21 cellular contexts compared by ENCODE assay signal in genomic region chr12:125128380-125128779, GRCh38. TPM values are rescaled to one million over a fixed set of nuclear protein-coding genes. Genes with fewer than 3 reads are reported as not detected.
"Had no signal": no experiment of that assay in that cellular context is flagged by ENCODE, and none has a peak within 500 bp of the region (broad histone marks: within the 10 kb centered on the region; RNA-seq: fewer than 3 reads in every experiment).

No MANE protein-coding gene starts in this region.

- H3K9me3 Mint-ChIP-seq: activated naive CD8-positive, alpha-beta T cell treated with anti-CD3 and anti-CD28 coated beads, Interleukin-2, amount 10 ng/mL, durations not matched to agents 7 days and 5 days; T-helper 1 cell treated with Interleukin-12 subunit alpha and Interleukin-12 subunit beta and Interleukin-4 antibody, amounts not matched to agents 30 μg/mL and 1 μg/mL, for 36 hours; WTC11 had no signal

- H3K4me1 ChIP-seq: adrenal gland had no signal

- H3K27me3 ChIP-seq: adrenal gland, body of pancreas had no signal

- DNase-seq: activated CD4-positive, alpha-beta T cell treated with anti-CD3 and anti-CD28 coated beads for 48 hours; activated CD4-positive, alpha-beta T cell treated with anti-CD3 and anti-CD28 coated beads, Interleukin-2, amount 50 U/mL, for 4 hours; activated CD4-positive, CD25-positive, alpha-beta regulatory T cell treated with anti-CD3 and anti-CD28 coated beads, Interleukin-2, amount 50 U/mL, for 72 hours; activated CD8-positive, alpha-beta memory T cell treated with anti-CD3 and anti-CD28 coated beads, Interleukin-2, amount 50 U/mL, for 48 hours; activated CD8-positive, alpha-beta T cell treated with anti-CD3 and anti-CD28 coated beads, Interleukin-2, amount 10 ng/mL, durations not matched to agents 7 days and 5 days; activated naive CD4-positive, alpha-beta T cell treated with anti-CD3 and anti-CD28 coated beads, Interleukin-2, amount 50 U/mL, for 16 hours; activated naive CD8-positive, alpha-beta T cell treated with anti-CD3 and anti-CD28 coated beads, Interleukin-2, amount 10 ng/mL, durations not matched to agents 7 days and 5 days; activated T-cell treated with anti-CD3 and anti-CD28 coated beads, Interleukin-2, amount 50 U/mL, for 1 hour; adrenal gland; aorta; body of pancreas; KG1; NCI-H1048; NCI-H187; NCI-H446 treated with DMSO at 0.1 percent for 48 hours; NCI-H526; NCI-H82; SHP77 treated with DMSO at 0.1 percent for 48 hours; T-helper 9 cell had no signal

- H3K9me3 ChIP-seq: adrenal gland, body of pancreas had no signal

- H3K4me3 Mint-ChIP-seq: activated CD8-positive, alpha-beta T cell treated with anti-CD3 and anti-CD28 coated beads, Interleukin-2, amount 10 ng/mL, durations not matched to agents 7 days and 5 days; activated naive CD8-positive, alpha-beta T cell treated with anti-CD3 and anti-CD28 coated beads, Interleukin-2, amount 10 ng/mL, durations not matched to agents 7 days and 5 days; T-helper 1 cell treated with Interleukin-12 subunit alpha and Interleukin-12 subunit beta and Interleukin-4 antibody, amounts not matched to agents 30 μg/mL and 1 μg/mL, for 36 hours; WTC11 had no signal

- H3K4me3 ChIP-seq: adrenal gland, body of pancreas had no signal

- H3K4me1 Mint-ChIP-seq: activated naive CD8-positive, alpha-beta T cell treated with anti-CD3 and anti-CD28 coated beads, Interleukin-2, amount 10 ng/mL, durations not matched to agents 7 days and 5 days had no signal

- H3K27me3 Mint-ChIP-seq: activated naive CD8-positive, alpha-beta T cell treated with anti-CD3 and anti-CD28 coated beads, Interleukin-2, amount 10 ng/mL, durations not matched to agents 7 days and 5 days had no signal

- ATAC-seq: activated CD8-positive, alpha-beta T cell treated with anti-CD3 and anti-CD28 coated beads, Interleukin-2, amount 10 ng/mL, durations not matched to agents 7 days and 5 days; body of pancreas; WTC11 had no signal

- H3K27ac Mint-ChIP-seq: activated CD8-positive, alpha-beta T cell treated with anti-CD3 and anti-CD28 coated beads, Interleukin-2, amount 10 ng/mL, durations not matched to agents 7 days and 5 days; activated naive CD8-positive, alpha-beta T cell treated with anti-CD3 and anti-CD28 coated beads, Interleukin-2, amount 10 ng/mL, durations not matched to agents 7 days and 5 days; T-helper 1 cell treated with Interleukin-12 subunit alpha and Interleukin-12 subunit beta and Interleukin-4 antibody, amounts not matched to agents 30 μg/mL and 1 μg/mL, for 36 hours had no signal

- H3K36me3 ChIP-seq: adrenal gland had no signal

- H3K27ac ChIP-seq: adrenal gland, body of pancreas had no signal

RNA-seq across cellular contexts. Expression of gene TMEM132B, which starts 57.8 kb away (rescaled TPM):
- total RNA-seq: activated CD8-positive, alpha-beta T cell treated with anti-CD3 and anti-CD28 coated beads, Interleukin-2, amount 10 ng/mL, durations not matched to agents 7 days and 5 days; activated naive CD8-positive, alpha-beta T cell treated with anti-CD3 and anti-CD28 coated beads, Interleukin-2, amount 10 ng/mL, durations not matched to agents 7 days and 5 days had no signal
